ENCODE assay signal across 17 cellular contexts in genomic region chr15:26729030-26729429, GRCh38. TPM values are rescaled to one million over a fixed set of nuclear protein-coding genes. Genes with fewer than 3 reads are reported as not detected.
DNase-seq lines count a peak whose midpoint lies in the region; ATAC-seq and TF ChIP-seq lines count a peak whose summit lies in the region.
"Had no signal": no experiment of that assay in that cellular context is flagged by ENCODE, and none has a peak within 500 bp of the region (broad histone marks: within the 10 kb centered on the region; RNA-seq: fewer than 3 reads in every experiment).

No MANE protein-coding gene starts in this region.

- no peaks in the 10 kb centered on the region for H4K20me1 ChIP-seq in H9 (ENCODE audit: control insufficient read depth, insufficient read depth, insufficient read length)

- H3K56ac ChIP-seq in H9 (ENCODE audit: insufficient read length, low read depth, low read length), result no peak overlapping the region

- POLR2A ChIA-PET in WTC11 (lab: Charles Lee), result interaction anchor here (0.5 kb wide), 1 partner anchor 880 kb away, joined by 4 read pairs; no protein-coding TSS in a partner anchor

- H2AFZ ChIP-seq in H9 (ENCODE audit: low read length), result no peak overlapping the region

- H3K27me3 Mint-ChIP-seq in H9 (ENCODE audit: low read depth), result no peaks in the 10 kb centered on the region
- H3K27me3 Mint-ChIP-seq in WTC11 (ENCODE audit: low read depth), result no peaks in the 10 kb centered on the region
- peaks cover 9% of the 10 kb centered on the region for H3K27me3 Mint-ChIP-seq in glutamatergic neuron (ENCODE audit: unreplicated experiment)
- no peaks in the 10 kb centered on the region for H3K27me3 Mint-ChIP-seq in progenitor cell of endocrine pancreas
- H3K27me3 Mint-ChIP-seq: CD4-positive, alpha-beta T cell had no signal

- H3K4me1 ChIP-seq in H9 (ENCODE audit: insufficient read depth, low read length), result peaks cover 16% of the 10 kb centered on the region; the same call in 1 of the 2 replicates

- H2BK5ac ChIP-seq in H9 (ENCODE audit: insufficient read length, low read length), result no peak overlapping the region

- in situ Hi-C loops in ACHN (cut with HindIII; ENCODE audit: low pct_ligation_motif_present, low pct_unique_long_range_greater_than_20kb, low sequenced_read_pairs), result no loop called here

- H3K79me2 ChIP-seq in H9 (ENCODE audit: insufficient read depth, low read length), result peaks cover 26% of the 10 kb centered on the region; the same call in 1 of the 2 replicates

- no peaks in the 10 kb centered on the region for H3K23me2 ChIP-seq in H9 (ENCODE audit: insufficient read length, low read depth, low read length, poor library complexity, severe bottlenecking)

- no peak overlapping the region for H4K91ac ChIP-seq in H9 (ENCODE audit: insufficient read length, low read depth, low read length)

- no peak overlapping the region for H4K8ac ChIP-seq in H9 (replicated peaks; ENCODE audit: insufficient read length, low read depth, low read length)

- peaks cover 10 to 17% of the 10 kb centered on the region in 2 experiments for H3K9me3 Mint-ChIP-seq in H9
- peaks cover 18% of the 10 kb centered on the region for H3K9me3 Mint-ChIP-seq in WTC11
- peaks cover 17% of the 10 kb centered on the region for H3K9me3 Mint-ChIP-seq in glutamatergic neuron (ENCODE audit: unreplicated experiment)
- H3K9me3 Mint-ChIP-seq in progenitor cell of endocrine pancreas (ENCODE audit: low read depth), result peaks cover 10% of the 10 kb centered on the region

- H3K27ac ChIP-seq in H9 (ENCODE audit: insufficient read length, low read depth, low read length), result no peak overlapping the region
- H3K27ac ChIP-seq: C4-2B had no signal

- H2AK5ac ChIP-seq in H9 (ENCODE audit: insufficient read length, low read length), result no peak overlapping the region

- H3K27me3 ChIP-seq in H9 (ENCODE audit: insufficient read depth, low read length), result no peaks in the 10 kb centered on the region

- H3T11ph ChIP-seq in H9 (ENCODE audit: low read length), result no peak overlapping the region

- TF ChIP-seq CTCF in H9 (conservative IDR thresholded peaks at IDR 0.05), result peak; percentile 20; the same call in 1 of the 3 replicates
- TF ChIP-seq CTCF in WTC11 (IDR thresholded peaks at IDR 0.05), result no peak
- no peak for TF ChIP-seq CTCF in glutamatergic neuron (IDR thresholded peaks at IDR 0.05; ENCODE audit: partially characterized antibody, unreplicated experiment)
- no peak for TF ChIP-seq CTCF in progenitor cell of endocrine pancreas (IDR thresholded peaks at IDR 0.05; ENCODE audit: unreplicated experiment)
- no peak for TF ChIP-seq CTCF in GM20000 (IDR thresholded peaks at IDR 0.05; ENCODE audit: extremely low read depth, missing control alignments)

- H3K4me2 ChIP-seq in H9 (ENCODE audit: insufficient read depth, insufficient read length, low read length), result no peak overlapping the region

- H3K14ac ChIP-seq in H9 (ENCODE audit: insufficient read depth, low read length), result no peak overlapping the region

- H3K4me3 Mint-ChIP-seq in H9, result no peak overlapping the region
- H3K4me3 Mint-ChIP-seq in WTC11, result no peak overlapping the region
- H3K4me3 Mint-ChIP-seq in glutamatergic neuron (ENCODE audit: unreplicated experiment), result no peak overlapping the region
- no peak overlapping the region for H3K4me3 Mint-ChIP-seq in progenitor cell of endocrine pancreas (ENCODE audit: low read depth)
- H3K4me3 Mint-ChIP-seq: CD4-positive, alpha-beta T cell had no signal

- no peak overlapping the region for H2BK15ac ChIP-seq in H9 (ENCODE audit: low read depth, low read length)

- H3K36me3 Mint-ChIP-seq in H9 (ENCODE audit: insufficient read depth in 1 of 3, low read depth in 3 of 3), result peaks cover 20 to 21% (median 21%) of the 10 kb centered on the region in 3 experiments
- peaks cover 26% of the 10 kb centered on the region for H3K36me3 Mint-ChIP-seq in WTC11
- H3K36me3 Mint-ChIP-seq in glutamatergic neuron (ENCODE audit: unreplicated experiment), result peaks cover 17% of the 10 kb centered on the region
- H3K36me3 Mint-ChIP-seq in progenitor cell of endocrine pancreas (ENCODE audit: insufficient read depth), result peaks cover 7% of the 10 kb centered on the region

- H3K4me1 Mint-ChIP-seq in H9 (peaks cover 39 to 52% of the 10 kb centered on the region in 2 experiments), WTC11 (peaks cover 73% of the 10 kb centered on the region), glutamatergic neuron (ENCODE audit: low read depth, unreplicated experiment) (peaks cover 48% of the 10 kb centered on the region), progenitor cell of endocrine pancreas (ENCODE audit: low read depth) (no peaks in the 10 kb centered on the region)

- no peak overlapping the region for H4K5ac ChIP-seq in H9 (ENCODE audit: insufficient read length, low read depth, low read length)

- DNase-seq in H9 (no peak), WTC11 (ENCODE audit: low spot score) (no peak), glutamatergic neuron (peak; percentile 19), progenitor cell of endocrine pancreas (ENCODE audit: low spot score, unreplicated experiment) (no peak), GM20000 (ENCODE audit: low spot score) (no peak), ACHN (no peak), activated T-cell treated with anti-CD3 and anti-CD28 coated beads for 4 hours (no peak)
- DNase-seq: AML-193; Calu3; CD4-positive, alpha-beta T cell; DMS79 treated with DMSO at 0.1 percent for 48 hours; GOT3; KG1 had no signal

- H3K79me1 ChIP-seq in H9 (ENCODE audit: insufficient read depth, low read depth, low read length, poor library complexity, severe bottlenecking), result peaks cover 3% of the 10 kb centered on the region

- no peak overlapping the region for H3K23ac ChIP-seq in H9 (ENCODE audit: insufficient read length, low read depth, low read length)

- no CpG with 5 or more reads among the region's 5 CpGs for WGBS in H9 (ENCODE audit: extremely low coverage, insufficient read length, low lambda C conversion rate)

- CTCF ChIA-PET in WTC11 (lab: Charles Lee), result interaction anchor here (0.5 to 1.2 kb wide), 2 partner anchors 88 to 453 kb away, joined by 3 read pairs; no protein-coding TSS in a partner anchor

- ATAC-seq in WTC11, result peak; percentile 76
- ATAC-seq: GM12878 had no signal

- H3K18ac ChIP-seq in H9 (ENCODE audit: insufficient read length, low read depth, low read length), result no peak overlapping the region

- H3K4ac ChIP-seq in H9 (ENCODE audit: low read depth, low read length), result no peak overlapping the region

- H2BK120ac ChIP-seq in H9 (ENCODE audit: low read depth, low read length, poor library complexity, severe bottlenecking), result no peak overlapping the region

- no peak overlapping the region for H2BK12ac ChIP-seq in H9 (ENCODE audit: insufficient read length, low read depth, low read length)

- H3K9ac ChIP-seq in H9 (ENCODE audit: extremely low read depth, insufficient read length, low read length), result no peak overlapping the region

- no peak overlapping the region for H2BK20ac ChIP-seq in H9 (ENCODE audit: low read depth, low read length, poor library complexity, severe bottlenecking)

- no peaks in the 10 kb centered on the region for H3K9me3 ChIP-seq in H9 (ENCODE audit: control insufficient read depth, low read depth, low read length)
- H3K9me3 ChIP-seq: HAP-1 had no signal

- H3K27ac Mint-ChIP-seq in H9 (peak overlapping the region in 1 of 3 experiments; percentile 34; a peak in 1 of 7 replicates), WTC11 (no peak overlapping the region), glutamatergic neuron (ENCODE audit: unreplicated experiment) (peak overlapping the region; percentile 40), progenitor cell of endocrine pancreas (no peak overlapping the region)
- H3K27ac Mint-ChIP-seq: CD4-positive, alpha-beta T cell had no signal

TF ChIP-seq in WTC11, 78 proteins besides CTCF, POLR2A, EP300 and RAD21 (continues in another document):
- TF ChIP-seq E2F4 (CRISPR knock-in tag; IDR thresholded peaks at IDR 0.05; ENCODE audit: borderline replicate concordance, low read depth) (no peak), MYBL2 (CRISPR knock-in tag; IDR thresholded peaks at IDR 0.05) (no peak), FOXP1 (CRISPR knock-in tag; IDR thresholded peaks at IDR 0.05; ENCODE audit: borderline replicate concordance) (no peak), TEAD1 (CRISPR knock-in tag; IDR thresholded peaks at IDR 0.05) (no peak), JAZF1 (CRISPR knock-in tag; IDR thresholded peaks at IDR 0.05) (no peak), NR3C1 (CRISPR knock-in tag; conservative IDR thresholded peaks at IDR 0.05; ENCODE audit: low read depth) (no peak), TP53 (CRISPR knock-in tag; IDR thresholded peaks at IDR 0.05) (no peak)
- TF ChIP-seq, protein P1, sequence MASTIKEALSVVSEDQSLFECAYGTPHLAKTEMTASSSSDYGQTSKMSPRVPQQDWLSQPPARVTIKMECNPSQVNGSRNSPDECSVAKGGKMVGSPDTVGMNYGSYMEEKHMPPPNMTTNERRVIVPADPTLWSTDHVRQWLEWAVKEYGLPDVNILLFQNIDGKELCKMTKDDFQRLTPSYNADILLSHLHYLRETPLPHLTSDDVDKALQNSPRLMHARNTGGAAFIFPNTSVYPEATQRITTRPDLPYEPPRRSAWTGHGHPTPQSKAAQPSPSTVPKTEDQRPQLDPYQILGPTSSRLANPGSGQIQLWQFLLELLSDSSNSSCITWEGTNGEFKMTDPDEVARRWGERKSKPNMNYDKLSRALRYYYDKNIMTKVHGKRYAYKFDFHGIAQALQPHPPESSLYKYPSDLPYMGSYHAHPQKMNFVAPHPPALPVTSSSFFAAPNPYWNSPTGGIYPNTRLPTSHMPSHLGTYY (CRISPR knock-in tag; IDR thresholded peaks at IDR 0.05), result no peak

RNA-seq across cellular contexts. Expression of gene GABRB3, which starts 43.8 kb away (rescaled TPM):
- total RNA-seq in H9 (2021) (98.2 and 112 TPM in 2 replicates), WTC11 (2021) (168 to 203 TPM (median 172 TPM) in 3 replicates), glutamatergic neuron (ENCODE audit: unreplicated experiment) (287 TPM), progenitor cell of endocrine pancreas (20.9 and 23.2 TPM in 2 replicates)
- total RNA-seq: Calu3; CD4-positive, alpha-beta T cell; HT-29 had no signal
